In the genomic region with DNA sequence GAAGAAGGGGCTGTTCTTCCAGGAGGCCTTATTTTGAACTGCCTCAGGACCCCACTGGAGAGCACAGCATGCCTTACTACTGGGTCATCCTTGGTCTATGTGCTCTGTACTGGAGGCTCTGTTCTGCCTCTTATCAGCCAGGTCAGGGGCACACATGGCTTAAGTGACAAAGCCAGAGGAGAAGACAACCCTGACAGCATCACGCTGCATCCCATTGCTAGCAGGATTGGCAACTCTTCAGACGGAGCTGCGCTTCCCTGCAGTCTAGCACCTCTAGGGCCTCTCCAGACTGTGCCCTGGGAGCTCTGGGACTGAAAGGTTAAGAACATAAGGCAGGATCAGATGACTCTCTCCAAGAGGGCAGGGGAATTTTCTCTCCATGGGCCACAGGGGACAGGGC, we compare ENCODE assay signal across 13 cellular contexts. TPM values are rescaled to one million over a fixed set of nuclear protein-coding genes. Genes with fewer than 3 reads are reported as not detected.
DNase-seq lines count a peak whose midpoint lies in the region; ATAC-seq lines count a peak whose summit lies in the region.
"Had no signal": no experiment of that assay in that cellular context is flagged by ENCODE, and none has a peak within 500 bp of the region (broad histone marks: within the 10 kb centered on the region; RNA-seq: fewer than 3 reads in every experiment).

No MANE protein-coding gene starts in this region.

- no peaks in the 10 kb centered on the region for H3K27me3 Mint-ChIP-seq in activated T-cell treated with anti-CD3 and anti-CD28 coated beads, Interleukin-2, amount 50 U/mL, for 24 hours
- H3K27me3 Mint-ChIP-seq in activated T-cell treated with anti-CD3 and anti-CD28 coated beads, Interleukin-2, amount 50 U/mL, for 4 hours (ENCODE audit: low read depth) = no peaks in the 10 kb centered on the region
- H3K27me3 Mint-ChIP-seq in activated naive CD8-positive, alpha-beta T cell treated with anti-CD3 and anti-CD28 coated beads for 36 hours = no peaks in the 10 kb centered on the region
- peaks cover 0 to 6% (median 0%) of the 10 kb centered on the region in 3 donors for H3K27me3 Mint-ChIP-seq in immature natural killer cell (ENCODE audit: low read depth in 3 of 3)
- H3K27me3 Mint-ChIP-seq in stimulated activated memory B cell treated with anti-CD40 and anti-IgM and Interleukin-4, amounts not matched to agents 10 μg/mL and 1 μg/mL and 100 μg/mL, for 72 hours = no peaks in the 10 kb centered on the region

- H3K36me3 Mint-ChIP-seq in activated T-cell treated with anti-CD3 and anti-CD28 coated beads, Interleukin-2, amount 50 U/mL, for 24 hours (ENCODE audit: low read depth) = peaks cover 97% of the 10 kb centered on the region
- peaks cover 66% of the 10 kb centered on the region for H3K36me3 Mint-ChIP-seq in activated T-cell treated with anti-CD3 and anti-CD28 coated beads, Interleukin-2, amount 50 U/mL, for 4 hours (ENCODE audit: insufficient read depth)
- H3K36me3 Mint-ChIP-seq in activated naive CD8-positive, alpha-beta T cell treated with anti-CD3 and anti-CD28 coated beads for 36 hours = peaks cover 59% of the 10 kb centered on the region
- peaks cover 10 to 51% (median 26%) of the 10 kb centered on the region in 3 donors for H3K36me3 Mint-ChIP-seq in immature natural killer cell
- H3K36me3 Mint-ChIP-seq in stimulated activated memory B cell treated with anti-CD40 and anti-IgM and Interleukin-4, amounts not matched to agents 10 μg/mL and 1 μg/mL and 100 μg/mL, for 72 hours = peaks cover 77% of the 10 kb centered on the region

- no peaks in the 10 kb centered on the region for H3K9me3 Mint-ChIP-seq in activated T-cell treated with anti-CD3 and anti-CD28 coated beads, Interleukin-2, amount 50 U/mL, for 24 hours
- no peaks in the 10 kb centered on the region for H3K9me3 Mint-ChIP-seq in activated T-cell treated with anti-CD3 and anti-CD28 coated beads, Interleukin-2, amount 50 U/mL, for 4 hours
- no peaks in the 10 kb centered on the region for H3K9me3 Mint-ChIP-seq in activated naive CD8-positive, alpha-beta T cell treated with anti-CD3 and anti-CD28 coated beads for 36 hours
- H3K9me3 Mint-ChIP-seq in immature natural killer cell = no peaks in the 10 kb centered on the region
- H3K9me3 Mint-ChIP-seq in stimulated activated memory B cell treated with anti-CD40 and anti-IgM and Interleukin-4, amounts not matched to agents 10 μg/mL and 1 μg/mL and 100 μg/mL, for 72 hours = no peaks in the 10 kb centered on the region
- H3K9me3 Mint-ChIP-seq: neural progenitor cell had no signal

- H3K27ac Mint-ChIP-seq in activated T-cell treated with anti-CD3 and anti-CD28 coated beads, Interleukin-2, amount 50 U/mL, for 24 hours = peak overlapping the region; percentile 72
- peak overlapping the region; percentile 61 for H3K27ac Mint-ChIP-seq in activated naive CD8-positive, alpha-beta T cell treated with anti-CD3 and anti-CD28 coated beads for 36 hours
- H3K27ac Mint-ChIP-seq in immature natural killer cell = peak overlapping the region in 4 of 6 donors; percentile 11 to 76 (median 61)
- peak overlapping the region; percentile 13 for H3K27ac Mint-ChIP-seq in stimulated activated memory B cell treated with anti-CD40 and anti-IgM and Interleukin-4, amounts not matched to agents 10 μg/mL and 1 μg/mL and 100 μg/mL, for 72 hours
- H3K27ac Mint-ChIP-seq: neural progenitor cell had no signal

- DNase-seq in activated T-cell treated with anti-CD3 and anti-CD28 coated beads, Interleukin-2, amount 50 U/mL, for 24 hours = peak; percentile 29
- DNase-seq in activated T-cell treated with anti-CD3 and anti-CD28 coated beads, Interleukin-2, amount 50 U/mL, for 4 hours = no peak
- no peak for DNase-seq in activated naive CD8-positive, alpha-beta T cell treated with anti-CD3 and anti-CD28 coated beads for 36 hours
- no peak for DNase-seq in immature natural killer cell
- DNase-seq: cortex of kidney; erythroblast; NCI-H2107; stimulated activated naive CD4-positive, alpha-beta T cell had no signal

- no peak for ATAC-seq in activated T-cell treated with anti-CD3 and anti-CD28 coated beads, Interleukin-2, amount 50 U/mL, for 4 hours
- ATAC-seq in stimulated activated memory B cell treated with anti-CD40 and anti-IgM and Interleukin-4, amounts not matched to agents 10 μg/mL and 1 μg/mL and 100 μg/mL, for 72 hours = no peak
- ATAC-seq in HG03175 (IDR thresholded peaks at IDR 0.05; ENCODE audit: unreplicated experiment) (no peak), GM21367 (IDR thresholded peaks at IDR 0.05; ENCODE audit: unreplicated experiment) (no peak), HG03565 (IDR thresholded peaks at IDR 0.05; ENCODE audit: unreplicated experiment) (no peak)

- H3K4me3 Mint-ChIP-seq in activated T-cell treated with anti-CD3 and anti-CD28 coated beads, Interleukin-2, amount 50 U/mL, for 24 hours = no peak overlapping the region
- H3K4me3 Mint-ChIP-seq in activated T-cell treated with anti-CD3 and anti-CD28 coated beads, Interleukin-2, amount 50 U/mL, for 4 hours = no peak overlapping the region
- H3K4me3 Mint-ChIP-seq in activated naive CD8-positive, alpha-beta T cell treated with anti-CD3 and anti-CD28 coated beads for 36 hours = no peak overlapping the region
- no peak overlapping the region for H3K4me3 Mint-ChIP-seq in immature natural killer cell
- no peak overlapping the region for H3K4me3 Mint-ChIP-seq in stimulated activated memory B cell treated with anti-CD40 and anti-IgM and Interleukin-4, amounts not matched to agents 10 μg/mL and 1 μg/mL and 100 μg/mL, for 72 hours
- H3K4me3 Mint-ChIP-seq: neural progenitor cell had no signal

- H3K4me1 Mint-ChIP-seq in activated T-cell treated with anti-CD3 and anti-CD28 coated beads, Interleukin-2, amount 50 U/mL, for 24 hours (ENCODE audit: low read depth) = peaks cover 14% of the 10 kb centered on the region
- no peaks in the 10 kb centered on the region for H3K4me1 Mint-ChIP-seq in activated T-cell treated with anti-CD3 and anti-CD28 coated beads, Interleukin-2, amount 50 U/mL, for 4 hours (ENCODE audit: low read depth)
- peaks cover 19% of the 10 kb centered on the region for H3K4me1 Mint-ChIP-seq in activated naive CD8-positive, alpha-beta T cell treated with anti-CD3 and anti-CD28 coated beads for 36 hours
- peaks cover 5 to 34% of the 10 kb centered on the region in 2 donors for H3K4me1 Mint-ChIP-seq in immature natural killer cell
- no peaks in the 10 kb centered on the region for H3K4me1 Mint-ChIP-seq in stimulated activated memory B cell treated with anti-CD40 and anti-IgM and Interleukin-4, amounts not matched to agents 10 μg/mL and 1 μg/mL and 100 μg/mL, for 72 hours

RNA-seq across cellular contexts. Expression of a gene that starts 17.3 kb away (rescaled TPM):
- total RNA-seq in activated T-cell treated with anti-CD3 and anti-CD28 coated beads, Interleukin-2, amount 50 U/mL, for 4 hours = 10 to 100 TPM; 12.3 to 21.3 (median 17.8) TPM
- 10 to 100 TPM; 14.0 to 15.8 TPM for total RNA-seq in activated naive CD8-positive, alpha-beta T cell treated with anti-CD3 and anti-CD28 coated beads for 36 hours
- polyA plus RNA-seq in immature natural killer cell = 1 to 10 TPM; 2.1 to 8.9 (median 4.3) TPM

RNA-seq across cellular contexts. Expression of a gene that starts 30.2 kb away (rescaled TPM):
- 1,000 to 10,000 TPM in 1 of 3 donors, 100 to 1,000 TPM in 2; 867 to 1,094 (median 990) TPM for total RNA-seq in activated T-cell treated with anti-CD3 and anti-CD28 coated beads, Interleukin-2, amount 50 U/mL, for 4 hours
- total RNA-seq in activated naive CD8-positive, alpha-beta T cell treated with anti-CD3 and anti-CD28 coated beads for 36 hours = 100 to 1,000 TPM; 749 TPM
- 10 to 100 TPM; 47.5 to 83.3 (median 71.4) TPM for polyA plus RNA-seq in immature natural killer cell

Comparison
In these comparisons a context has a peak if more than half of its experiments do, and no peak if none do; other contexts are left out.
1. H3K27ac Mint-ChIP-seq: peak in every context shown above with its lines; median percentile 72 in activated T-cell treated with anti-CD3 and anti-CD28 coated beads, Interleukin-2, amount 50 U/mL, for 24 hours; 61 in activated naive CD8-positive, alpha-beta T cell treated with anti-CD3 and anti-CD28 coated beads for 36 hours; 61 in immature natural killer cell; 13 in stimulated activated memory B cell treated with anti-CD40 and anti-IgM and Interleukin-4, amounts not matched to agents 10 μg/mL and 1 μg/mL and 100 μg/mL, for 72 hours.